Comparison of ENCODE assay signal across 8 cellular contexts in the genomic region with DNA sequence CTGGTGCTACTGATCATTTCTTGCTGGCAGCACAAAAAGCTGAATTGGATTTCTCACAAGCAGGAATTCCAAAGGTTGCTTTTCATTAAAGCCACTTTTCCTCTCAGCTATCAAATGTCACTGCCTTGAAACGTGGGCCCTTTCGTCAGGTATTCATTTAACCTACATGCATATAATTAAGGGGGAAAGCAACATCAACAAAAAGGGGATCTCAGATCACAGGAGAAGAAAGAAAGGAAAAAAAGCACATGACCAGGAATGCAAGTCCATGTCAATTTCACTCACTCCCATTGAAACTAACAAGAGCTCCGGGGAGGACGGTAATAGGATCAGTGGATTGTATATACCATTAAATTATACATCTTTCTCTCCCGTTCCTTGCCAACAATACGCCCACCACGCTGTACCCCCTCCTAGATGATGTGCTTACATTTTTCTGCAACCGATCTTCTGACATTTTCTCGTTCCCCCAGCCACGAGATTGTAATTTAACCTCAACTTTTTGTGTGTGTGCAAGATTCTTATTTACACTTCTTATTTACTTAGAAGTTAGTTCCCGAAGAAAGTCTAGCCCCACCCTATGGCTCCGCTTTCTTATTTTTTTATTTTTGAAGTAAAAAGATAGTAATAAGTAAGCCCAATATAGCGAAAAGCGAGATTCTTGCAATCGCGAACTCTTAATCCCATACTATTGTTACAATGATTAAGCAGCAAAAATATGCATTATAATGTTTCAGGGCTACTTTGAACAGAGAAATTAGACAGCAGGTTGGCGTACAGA. TPM values are rescaled to one million over a fixed set of nuclear protein-coding genes. Genes with fewer than 3 reads are reported as not detected.
DNase-seq lines count a peak whose midpoint lies in the region; ATAC-seq, FAIRE-seq and TF ChIP-seq lines count a peak whose summit lies in the region.

No MANE protein-coding gene starts in this region.

- H3K4me3 ChIP-seq in neural cell (ENCODE audit: low read length): peak overlapping the region; percentile 77

- FAIRE-seq in D721Med (lab: Jason Lieb, UNC): no peak

- DNase-seq in Caki2 (ENCODE audit: low read depth) (peak; percentile 72), NCI-H524 treated with DMSO at 0.1 percent for 48 hours (lab: John Stamatoyannopoulos, UW) (peak; percentile 40), epithelial cell of prostate (ENCODE audit: low read depth, low spot score) (no peak), D721Med (ENCODE audit: insufficient read length, low spot score) (no peak)
- DNase-seq in activated T-cell treated with anti-CD3 and anti-CD28 coated beads, Interleukin-2, amount 50 U/mL, for 72 hours: no peak

- H3K4me2 ChIP-seq in neural cell (ENCODE audit: low read length): peak overlapping the region; percentile 83

- H2AFZ ChIP-seq in neural cell (ENCODE audit: low read depth, low read length): peak overlapping the region; percentile 58

- H3K79me2 ChIP-seq in neural cell (replicated peaks; ENCODE audit: insufficient read depth, low read length): peaks cover 37% of the 10 kb centered on the region

- H3K27me3 Mint-ChIP-seq in activated T-cell treated with anti-CD3 and anti-CD28 coated beads, Interleukin-2, amount 50 U/mL, for 72 hours (ENCODE audit: low read depth): peaks cover 33% of the 10 kb centered on the region

- H3K27ac ChIP-seq in epithelial cell of prostate (peak overlapping the region; percentile 52), neural cell (ENCODE audit: low read length) (no peak overlapping the region)

- H3K9me3 Mint-ChIP-seq in activated T-cell treated with anti-CD3 and anti-CD28 coated beads, Interleukin-2, amount 50 U/mL, for 72 hours: peaks cover 0 to 3% of the 10 kb centered on the region in 2 donors

- no peak for TF ChIP-seq EP300 in neural cell (conservative IDR thresholded peaks at IDR 0.05; ENCODE audit: poor library complexity, severe bottlenecking)

- H3F3A ChIP-seq in neural cell (ENCODE audit: insufficient read depth, low read length, poor library complexity, severe bottlenecking): peaks cover 7% of the 10 kb centered on the region

- TF ChIP-seq CTCF in neural cell (IDR thresholded peaks at IDR 0.05; ENCODE audit: poor library complexity, severe bottlenecking) (no peak), D721Med (IDR thresholded peaks at IDR 0.05; ENCODE audit: insufficient read depth, missing control alignments) (no peak)

- H3K36me3 Mint-ChIP-seq in activated T-cell treated with anti-CD3 and anti-CD28 coated beads, Interleukin-2, amount 50 U/mL, for 72 hours (ENCODE audit: insufficient read depth in 2 of 2): peaks cover 0 to 5% of the 10 kb centered on the region in 2 donors

- no peaks in the 10 kb centered on the region for H3K9me2 ChIP-seq in neural cell (ENCODE audit: insufficient read depth, low read length)

- ATAC-seq in activated T-cell treated with anti-CD3 and anti-CD28 coated beads, Interleukin-2, amount 50 U/mL, for 72 hours (replicated peaks in 1 of 2): no peak
- ATAC-seq in GM18502 (IDR thresholded peaks at IDR 0.05; ENCODE audit: poor library complexity, unreplicated experiment): no peak
- ATAC-seq in GM21360 (IDR thresholded peaks at IDR 0.05; ENCODE audit: unreplicated experiment): no peak

- in situ Hi-C loops in Caki2 (cut with HindIII; ENCODE audit: low pct_unique_long_range_greater_than_20kb, low sequenced_read_pairs): no loop called here

- H3K36me3 ChIP-seq in neural cell (ENCODE audit: insufficient read depth, low read length): no peaks in the 10 kb centered on the region

- H3K27me3 ChIP-seq in neural cell (ENCODE audit: insufficient read depth, low read depth, low read length): peaks cover 12% of the 10 kb centered on the region

- no peaks in the 10 kb centered on the region for H3K9me3 ChIP-seq in neural cell (ENCODE audit: low read length)

- H3K9ac ChIP-seq in neural cell (ENCODE audit: low read length): peak overlapping the region; percentile 49

- peaks cover 4% of the 10 kb centered on the region for H3K4me1 Mint-ChIP-seq in activated T-cell treated with anti-CD3 and anti-CD28 coated beads, Interleukin-2, amount 50 U/mL, for 72 hours (ENCODE audit: low read depth)

- no peak for TF ChIP-seq RAD21 in neural cell (conservative IDR thresholded peaks at IDR 0.05)

- H3K27ac Mint-ChIP-seq in activated T-cell treated with anti-CD3 and anti-CD28 coated beads, Interleukin-2, amount 50 U/mL, for 72 hours: no peak overlapping the region

- H4K20me1 ChIP-seq in neural cell (ENCODE audit: insufficient read depth): no peaks in the 10 kb centered on the region

- no peak overlapping the region for H3K4me3 Mint-ChIP-seq in activated T-cell treated with anti-CD3 and anti-CD28 coated beads, Interleukin-2, amount 50 U/mL, for 72 hours

TF ChIP-seq in neural cell, 6 proteins besides CTCF, POLR2A, EP300 and RAD21:
- TF ChIP-seq EZH2 (IDR thresholded peaks at IDR 0.05; ENCODE audit: borderline replicate concordance, insufficient read depth, low read length, poor library complexity, severe bottlenecking) (no peak), SMC3 (conservative IDR thresholded peaks at IDR 0.05; ENCODE audit: poor library complexity) (no peak), MXI1 (conservative IDR thresholded peaks at IDR 0.05; ENCODE audit: poor library complexity, severe bottlenecking) (no peak), TAF1 (IDR thresholded peaks at IDR 0.05; ENCODE audit: low read depth) (no peak), POLR2AphosphoS5 (IDR thresholded peaks at IDR 0.05) (no peak)
- TF ChIP-seq, protein P1, sequence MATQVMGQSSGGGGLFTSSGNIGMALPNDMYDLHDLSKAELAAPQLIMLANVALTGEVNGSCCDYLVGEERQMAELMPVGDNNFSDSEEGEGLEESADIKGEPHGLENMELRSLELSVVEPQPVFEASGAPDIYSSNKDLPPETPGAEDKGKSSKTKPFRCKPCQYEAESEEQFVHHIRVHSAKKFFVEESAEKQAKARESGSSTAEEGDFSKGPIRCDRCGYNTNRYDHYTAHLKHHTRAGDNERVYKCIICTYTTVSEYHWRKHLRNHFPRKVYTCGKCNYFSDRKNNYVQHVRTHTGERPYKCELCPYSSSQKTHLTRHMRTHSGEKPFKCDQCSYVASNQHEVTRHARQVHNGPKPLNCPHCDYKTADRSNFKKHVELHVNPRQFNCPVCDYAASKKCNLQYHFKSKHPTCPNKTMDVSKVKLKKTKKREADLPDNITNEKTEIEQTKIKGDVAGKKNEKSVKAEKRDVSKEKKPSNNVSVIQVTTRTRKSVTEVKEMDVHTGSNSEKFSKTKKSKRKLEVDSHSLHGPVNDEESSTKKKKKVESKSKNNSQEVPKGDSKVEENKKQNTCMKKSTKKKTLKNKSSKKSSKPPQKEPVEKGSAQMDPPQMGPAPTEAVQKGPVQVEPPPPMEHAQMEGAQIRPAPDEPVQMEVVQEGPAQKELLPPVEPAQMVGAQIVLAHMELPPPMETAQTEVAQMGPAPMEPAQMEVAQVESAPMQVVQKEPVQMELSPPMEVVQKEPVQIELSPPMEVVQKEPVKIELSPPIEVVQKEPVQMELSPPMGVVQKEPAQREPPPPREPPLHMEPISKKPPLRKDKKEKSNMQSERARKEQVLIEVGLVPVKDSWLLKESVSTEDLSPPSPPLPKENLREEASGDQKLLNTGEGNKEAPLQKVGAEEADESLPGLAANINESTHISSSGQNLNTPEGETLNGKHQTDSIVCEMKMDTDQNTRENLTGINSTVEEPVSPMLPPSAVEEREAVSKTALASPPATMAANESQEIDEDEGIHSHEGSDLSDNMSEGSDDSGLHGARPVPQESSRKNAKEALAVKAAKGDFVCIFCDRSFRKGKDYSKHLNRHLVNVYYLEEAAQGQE (IDR thresholded peaks at IDR 0.05; ENCODE audit: borderline replicate concordance): no peak

RNA-seq across cellular contexts. Expression of a gene that starts 0.7 kb away (rescaled TPM):
- total RNA-seq in Caki2 (2014; rRNA removed; shearing (Covaris generic); ENCODE audit: low replicate concordance): 2.1 and 5.5 TPM in 2 replicates
- polyA plus RNA-seq in neural cell: 0.71 and 1.0 TPM in 2 replicates
- polyA minus RNA-seq in neural cell: 1.9 and 3.9 TPM in 2 replicates
- total RNA-seq in activated T-cell treated with anti-CD3 and anti-CD28 coated beads, Interleukin-2, amount 50 U/mL, for 72 hours: not detected

Comparison
In these comparisons a context has a peak if more than half of its experiments do, and no peak if none do; other contexts are left out.
1. DNase-seq: peak in Caki2 (single experiment) and NCI-H524 treated with DMSO at 0.1 percent for 48 hours (single experiment); none in epithelial cell of prostate (single experiment), activated T-cell treated with anti-CD3 and anti-CD28 coated beads, Interleukin-2, amount 50 U/mL, for 72 hours (0 of 2) and D721Med (single experiment).